ENCODE assay signal across 12 cellular contexts in genomic region chr16:2034695-2035430, GRCh38. TPM values are rescaled to one million over a fixed set of nuclear protein-coding genes. Genes with fewer than 3 reads are reported as not detected.
DNase-seq lines count a peak whose midpoint lies in the region; ATAC-seq and TF ChIP-seq lines count a peak whose summit lies in the region.
"Had no signal": no experiment of that assay in that cellular context is flagged by ENCODE, and none has a peak within 500 bp of the region (broad histone marks: within the 10 kb centered on the region; RNA-seq: fewer than 3 reads in every experiment).

No MANE protein-coding gene starts in this region.

- TSS peak; percentile 38 for BruUV-seq in PC-3 (replicated peaks; lab: Mats Ljungman, UMichigan)

- H3K4me1 Mint-ChIP-seq in nephron = peaks cover 32% of the 10 kb centered on the region

- no peak for ATAC-seq in PC-3
- ATAC-seq in HG03460 (IDR thresholded peaks at IDR 0.05; ENCODE audit: unreplicated experiment) = no peak

- peak overlapping the region; percentile 85 for H3K4me2 ChIP-seq in PC-3 (ENCODE audit: low read length)

- H3K4me3 ChIP-seq in PC-3 (ENCODE audit: low read length) (peak overlapping the region; percentile 63), esophagus (ENCODE audit: low read depth in 1 of 2, low read length in 2 of 2) (no peak overlapping the region), tibial artery (peak overlapping the region; percentile 28 to 59)

- no peaks in the 10 kb centered on the region for H3K9me3 Mint-ChIP-seq in nephron
- H3K9me3 Mint-ChIP-seq: activated T-helper 2 cell treated with anti-CD3 and anti-CD28 coated beads, Interferon-gamma antibody, Interleukin-2, Interleukin-4, amounts not matched to agents 10 μg/mL and 5 μg/mL and 100 μg/mL, durations not matched to agents 14 hours and 24 hours and 36 hours; dendritic cell treated with granulocyte-macrophage colony-stimulating factor and Interleukin-4, amounts not matched to agents 40 ng/mL and 50 ng/mL, for 4 days had no signal

- WGBS in esophagus, 2 donors = 77 to 85% methylated on average over 15 to 17 of the region's 17 CpGs

- H2AFZ ChIP-seq in PC-3 (ENCODE audit: low read length) = no peak overlapping the region

- H3K27me3 ChIP-seq in PC-3 (ENCODE audit: low read length) (no peaks in the 10 kb centered on the region), esophagus (ENCODE audit: control insufficient read depth in 1 of 2, insufficient read depth in 2 of 2, low read length in 2 of 2) (no peaks in the 10 kb centered on the region), tibial artery (no peaks in the 10 kb centered on the region)

- POLR2A ChIA-PET in PC-3 (lab: Charles Lee; ENCODE audit: unreplicated experiment) = interaction anchor here (0.6 kb wide), 1 partner anchor 12 kb away, joined by 3 read pairs; no protein-coding TSS in a partner anchor

- intact Hi-C loops in PC-3 (cut with micrococcal nuclease) (no loop called here), tibial artery (cut with DNase I; ENCODE audit: low total_unique reads) (no loop called here)

- H3K27ac ChIP-seq in PC-3 (ENCODE audit: low read length) (peak overlapping the region; percentile 93), esophagus (ENCODE audit: low read depth in 2 of 2, low read length in 1 of 2) (peak overlapping the region; percentile 78 to 79), tibial artery (peak overlapping the region; percentile 96 to 98)
- H3K27ac ChIP-seq: WERI-Rb-1 had no signal

- H3K36me3 ChIP-seq in PC-3 (ENCODE audit: low read depth, low read length) = no peaks in the 10 kb centered on the region; the same call in 1 of the 2 replicates
- peaks cover 0 to 7% of the 10 kb centered on the region in 2 donors for H3K36me3 ChIP-seq in esophagus (ENCODE audit: control insufficient read depth in 2 of 2, insufficient read depth in 2 of 2, low read length in 1 of 2)
- H3K36me3 ChIP-seq in tibial artery = peaks cover 0 to 29% (median 15%) of the 10 kb centered on the region in 3 donors

- peaks cover 3% of the 10 kb centered on the region for H3K27me3 Mint-ChIP-seq in nephron (ENCODE audit: low read depth)

- TF ChIP-seq CTCF in PC-3 (conservative IDR thresholded peaks at IDR 0.05; ENCODE audit: low read depth, low read length) (no peak), nephron (IDR thresholded peaks at IDR 0.05; ENCODE audit: unreplicated experiment in 3 of 3) (no peak), tibial artery (IDR thresholded peaks at IDR 0.05) (no peak)

- peak overlapping the region in 2 of 3 experiments; percentile 15 to 32 for H3K4me3 Mint-ChIP-seq in nephron
- H3K4me3 Mint-ChIP-seq: dendritic cell treated with granulocyte-macrophage colony-stimulating factor and Interleukin-4, amounts not matched to agents 40 ng/mL and 50 ng/mL, for 4 days had no signal

- no peaks in the 10 kb centered on the region for H3K9me2 ChIP-seq in PC-3 (replicated peaks; ENCODE audit: low read length)

- H3F3A ChIP-seq in PC-3 (ENCODE audit: low read length, unreplicated experiment) = no peaks in the 10 kb centered on the region

- no peaks in the 10 kb centered on the region for H4K20me1 ChIP-seq in PC-3 (ENCODE audit: low read length)

- no peaks in the 10 kb centered on the region for H3K36me3 Mint-ChIP-seq in nephron (ENCODE audit: low read depth)

- DNase-seq in PC-3 = no peak
- peak in 1 of 2 donors; percentile 71 for DNase-seq in tibial artery
- DNase-seq in COLO668 (lab: John Stamatoyannopoulos, UW; ENCODE audit: unreplicated experiment) = no peak
- no peak for DNase-seq in stimulated activated CD4-positive, alpha-beta T cell treated with anti-CD3 and anti-CD28 coated beads, Interleukin-4, amount 100 ng/mL, for 24 hours
- DNase-seq: DMS 273 treated with DMSO at 0.1 percent for 48 hours, OCI-M1, WERI-Rb-1 had no signal

- peaks cover 40% of the 10 kb centered on the region for H3K79me2 ChIP-seq in PC-3 (ENCODE audit: low read length)

- H3K9ac ChIP-seq in PC-3 (ENCODE audit: low read length) = peak overlapping the region; percentile 82

- H3K4me1 ChIP-seq in PC-3 (ENCODE audit: insufficient read depth, low read length) = peaks cover 59% of the 10 kb centered on the region
- H3K4me1 ChIP-seq in esophagus (ENCODE audit: control insufficient read depth in 2 of 2, insufficient read depth in 2 of 2, low read length in 1 of 2) = peaks cover 5 to 17% of the 10 kb centered on the region in 2 donors
- peaks cover 6 to 94% (median 74%) of the 10 kb centered on the region in 4 donors for H3K4me1 ChIP-seq in tibial artery

- H3K9me3 ChIP-seq in PC-3 (ENCODE audit: low read length) (no peaks in the 10 kb centered on the region), esophagus (ENCODE audit: control insufficient read depth in 2 of 2, insufficient read depth in 1 of 2, low read depth in 1 of 2, low read length in 1 of 2) (no peaks in the 10 kb centered on the region), tibial artery (no peaks in the 10 kb centered on the region)

- H3K27ac Mint-ChIP-seq in nephron = peak overlapping the region; percentile 78 to 100 (median 94)
- H3K27ac Mint-ChIP-seq: activated T-helper 2 cell treated with anti-CD3 and anti-CD28 coated beads, Interferon-gamma antibody, Interleukin-2, Interleukin-4, amounts not matched to agents 10 μg/mL and 5 μg/mL and 100 μg/mL, durations not matched to agents 14 hours and 24 hours and 36 hours; dendritic cell treated with granulocyte-macrophage colony-stimulating factor and Interleukin-4, amounts not matched to agents 40 ng/mL and 50 ng/mL, for 4 days had no signal

- CTCF ChIA-PET in PC-3 (lab: Charles Lee) = no interaction called here

RNA-seq across cellular contexts. Expression of gene NHERF2, which starts 8.2 kb away (rescaled TPM):
- 145 and 160 TPM in 2 replicates for total RNA-seq in PC-3 (2014; rRNA removed)
- polyA plus RNA-seq in esophagus = 10 to 100 TPM; 26.3 to 36.1 TPM

RNA-seq across cellular contexts. Expression of gene NTHL1, which starts 12.8 kb away (rescaled TPM):
- total RNA-seq in PC-3 (2014; rRNA removed) = 87.1 and 90.1 TPM in 2 replicates
- polyA plus RNA-seq in esophagus = 10 to 100 TPM; 15.1 to 16.2 TPM

RNA-seq across cellular contexts. Expression of gene TSC2, which starts 12.9 kb away (rescaled TPM):
- 59.3 and 64.4 TPM in 2 replicates for total RNA-seq in PC-3 (2014; rRNA removed)
- polyA plus RNA-seq in esophagus = 10 to 100 TPM; 31.1 to 66.6 TPM

RNA-seq across cellular contexts. Expression of gene NPW, which starts 15.3 kb away (rescaled TPM):
- 3.8 and 5.6 TPM in 2 replicates for total RNA-seq in PC-3 (2014; rRNA removed)
- polyA plus RNA-seq in esophagus = under 1 TPM; 0.22 to 0.53 TPM

RNA-seq across cellular contexts. Expression of gene ZNF598, which starts 25.2 kb away (rescaled TPM):
- total RNA-seq in PC-3 (2014; rRNA removed) = 44.4 and 60.1 TPM in 2 replicates
- polyA plus RNA-seq in esophagus = 10 to 100 TPM; 27.9 to 36.4 TPM

Comparison
In these comparisons a context has a peak if more than half of its experiments do, and no peak if none do; other contexts are left out.
1. H3K4me3 ChIP-seq: peak in PC-3 (single experiment) and tibial artery (2 of 2); none in esophagus (0 of 2).
2. Peak in every context shown above with its lines, with median percentiles within 50 percentile points of each other: H3K27ac ChIP-seq.